Comparison of ENCODE assay signal across 8 cellular contexts in genomic region chr1:111203681-111204210, GRCh38. TPM values are rescaled to one million over a fixed set of nuclear protein-coding genes. Genes with fewer than 3 reads are reported as not detected.
DNase-seq lines count a peak whose midpoint lies in the region; ATAC-seq and TF ChIP-seq lines count a peak whose summit lies in the region.

No MANE protein-coding gene starts in this region.

- intact Hi-C loops in activated B cell treated with CpG ODN at 0.5 μM for 24 hours (cut with micrococcal nuclease) = loop anchor here (1.0 to 5.0 kb wide), 9 partner anchors 10 to 554 kb away; partner anchors contain the start of genes CEPT1, DDX20 and DRAM2

- H3K9me2 ChIP-seq in Loucy (replicated peaks; ENCODE audit: low read depth, low read length) = no peaks in the 10 kb centered on the region

- H3K9ac ChIP-seq in ES-I3 (ENCODE audit: low read depth, low read length) (peak overlapping the region; percentile 24; the same call in 1 of the 2 replicates), Loucy (ENCODE audit: low read depth, low read length, poor library complexity, severe bottlenecking) (peak overlapping the region; percentile 75)

- no peaks in the 10 kb centered on the region for H3K79me2 ChIP-seq in Loucy (ENCODE audit: insufficient read depth, low read length)

- no peaks in the 10 kb centered on the region for H4K20me1 ChIP-seq in Loucy (ENCODE audit: insufficient read depth, low read length, poor library complexity, severe bottlenecking)

- peak overlapping the region; percentile 23 for H3K4me3 ChIP-seq in Loucy (ENCODE audit: low read length, poor library complexity, severe bottlenecking)

- POLR2A ChIA-PET in activated B cell treated with CpG ODN at 0.5 μM for 24 hours (lab: Charles Lee) = interaction anchor here (0.5 to 7.2 kb wide), 28 partner anchors 8 to 397 kb away, joined by 3 to 258 read pairs (median 4); partner anchors contain the start of genes CD53, CEPT1, CHI3L2 and DRAM2

- TF ChIP-seq CTCF in Loucy (conservative IDR thresholded peaks at IDR 0.05; ENCODE audit: low read length) = no peak
- TF ChIP-seq CTCF in activated B cell treated with CpG ODN at 0.5 μM for 24 hours (IDR thresholded peaks at IDR 0.05) = no peak

- no peak overlapping the region for H2AFZ ChIP-seq in Loucy (ENCODE audit: low read length)

- no peaks in the 10 kb centered on the region for H3K4me1 ChIP-seq in ES-I3 (ENCODE audit: insufficient read depth, low read length)
- peaks cover 96% of the 10 kb centered on the region for H3K4me1 ChIP-seq in Loucy (ENCODE audit: insufficient read depth, low read length, poor library complexity, severe bottlenecking)

- H3K4me3 Mint-ChIP-seq in activated B cell treated with CpG ODN at 0.5 μM for 24 hours = peak overlapping the region; percentile 89

- H3K36me3 Mint-ChIP-seq in activated B cell treated with CpG ODN at 0.5 μM for 24 hours (ENCODE audit: low read depth) = peaks cover 16% of the 10 kb centered on the region

- H3K9me3 ChIP-seq in ES-I3 (ENCODE audit: control insufficient read depth, insufficient read depth, low read length) (no peaks in the 10 kb centered on the region), Loucy (ENCODE audit: insufficient read depth, low read depth, low read length) (no peaks in the 10 kb centered on the region)

- H3K4me1 Mint-ChIP-seq in activated B cell treated with CpG ODN at 0.5 μM for 24 hours = peaks cover 85% of the 10 kb centered on the region

- H3K9me3 Mint-ChIP-seq in activated B cell treated with CpG ODN at 0.5 μM for 24 hours = no peaks in the 10 kb centered on the region

- CTCF ChIA-PET in activated B cell treated with CpG ODN at 0.5 μM for 24 hours (lab: Charles Lee) = interaction anchor here (0.5 to 2.4 kb wide), 6 partner anchors 11 to 189 kb away, joined by 3 to 14 read pairs (median 6); no protein-coding TSS in a partner anchor

- H3K27me3 ChIP-seq in Loucy (ENCODE audit: insufficient read depth, low read length, poor library complexity, severe bottlenecking) = no peaks in the 10 kb centered on the region

- H3F3A ChIP-seq in Loucy (ENCODE audit: low read depth) = peaks cover 5% of the 10 kb centered on the region; the same call in 1 of the 2 replicates

- H3K36me3 ChIP-seq in ES-I3 (ENCODE audit: insufficient read depth, low read length) (no peaks in the 10 kb centered on the region), Loucy (ENCODE audit: insufficient read depth, low read length) (no peaks in the 10 kb centered on the region)

- H3K27ac Mint-ChIP-seq in activated B cell treated with CpG ODN at 0.5 μM for 24 hours = peak overlapping the region; percentile 93

- peak overlapping the region; percentile 58 for H3K4me2 ChIP-seq in Loucy (ENCODE audit: low read depth, low read length, poor library complexity, severe bottlenecking)

- DNase-seq in activated B cell treated with CpG ODN at 0.5 μM for 24 hours (peak; percentile 80), medulla oblongata (ENCODE audit: extremely low spot score) (peak; percentile 70), cerebellum (ENCODE audit: low spot score) (no peak)
- peak; percentile 85 for DNase-seq in central memory CD4-positive, alpha-beta T cell
- DNase-seq in stimulated activated CD8-positive, alpha-beta memory T cell treated with anti-CD3 and anti-CD28 coated beads, Interleukin-2, amount 100 ng/mL, for 1 hour (ENCODE audit: low read depth in 2 of 2) = peak; percentile 63 to 85

- ATAC-seq in GM21717 (IDR thresholded peaks at IDR 0.05; ENCODE audit: unreplicated experiment) = peak; percentile 58
- ATAC-seq in activated B cell treated with CpG ODN at 0.5 μM for 24 hours (ENCODE audit: low read depth) = peak; percentile 59

- H3K27me3 Mint-ChIP-seq in activated B cell treated with CpG ODN at 0.5 μM for 24 hours = no peaks in the 10 kb centered on the region

RNA-seq across cellular contexts. Expression of gene DENND2D, which starts 3.3 kb away (rescaled TPM):
- total RNA-seq in activated B cell treated with CpG ODN at 0.5 μM for 24 hours (48.9 and 58.6 TPM in 2 replicates), cerebellum (2.4 TPM)

RNA-seq across cellular contexts. Expression of gene CHI3L2, which starts 23.8 kb away (rescaled TPM):
- 19.6 and 23.6 TPM in 2 replicates for total RNA-seq in activated B cell treated with CpG ODN at 0.5 μM for 24 hours
- not detected for total RNA-seq in cerebellum

Comparison
In these comparisons a context has a peak if more than half of its experiments do, and no peak if none do; other contexts are left out.
1. RNA of gene DENND2D, which starts 3.3 kb away (total RNA-seq): 48.9 to 58.6 TPM in activated B cell treated with CpG ODN at 0.5 μM for 24 hours; 2.4 TPM in cerebellum (single experiment); every median in the first group is over 10 times any median in the second.
2. RNA of gene CHI3L2, which starts 23.8 kb away (total RNA-seq): 19.6 to 23.6 TPM in activated B cell treated with CpG ODN at 0.5 μM for 24 hours; not detected in cerebellum (single experiment); every median in the first group is over 10 times any median in the second.